27 cellular contexts compared by ENCODE assay signal in the genomic region with DNA sequence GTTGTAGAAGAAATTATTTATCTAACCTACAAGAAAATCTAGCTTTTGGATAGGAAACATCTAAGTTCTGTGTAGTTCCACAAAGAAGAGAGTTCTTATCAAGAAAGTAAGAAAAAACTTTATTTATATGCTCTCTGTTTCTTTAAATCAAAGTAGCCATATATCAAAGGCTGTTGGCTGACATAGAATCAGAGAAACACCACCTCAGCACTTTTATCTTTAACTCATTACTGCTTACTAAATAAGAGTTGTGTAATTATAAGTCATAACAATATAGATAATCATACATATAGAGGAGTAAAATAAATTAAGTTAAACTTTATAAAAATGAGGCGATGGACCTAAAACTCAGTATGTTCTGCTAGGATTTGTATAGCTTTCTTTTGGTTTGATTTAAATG.
"Had no signal": no experiment of that assay in that cellular context is flagged by ENCODE, and none has a peak within 500 bp of the region (broad histone marks: within the 10 kb centered on the region; RNA-seq: fewer than 3 reads in every experiment).

No MANE protein-coding gene starts in this region.

- H3K4me1 ChIP-seq: stomach, suprapubic skin, testis, thyroid gland, tibial artery, tibial nerve, transverse colon, upper lobe of left lung, upper lobe of right lung, uterus, vagina had no signal

- H3K9me3 ChIP-seq: stomach, testis, thoracic aorta, thyroid gland, tibial artery, tibial nerve, upper lobe of left lung, upper lobe of right lung, uterus, vagina had no signal

- ATAC-seq: stimulated activated effector memory CD8-positive, alpha-beta T cell treated with anti-CD3 and anti-CD28 coated beads, Interleukin-12 subunit alpha, Interleukin-12 subunit beta, amount 100 ng/mL, for 72 hours; stimulated activated memory B cell treated with anti-CD40 and anti-IgM and Interleukin-4, amounts not matched to agents 10 μg/mL and 1 μg/mL and 100 μg/mL, for 72 hours; stimulated activated naive B cell treated with anti-CD40 and anti-IgM and Interleukin-4, amounts not matched to agents 10 μg/mL and 1 μg/mL and 100 μg/mL, for 72 hours; stimulated activated naive CD8-positive, alpha-beta T cell treated with anti-CD3 and anti-CD28 coated beads, Interleukin-15, amount 100 ng/mL, for 72 hours; stimulated activated naive CD8-positive, alpha-beta T cell treated with anti-CD3 and anti-CD28 coated beads, Interleukin-15, Interleukin-2, amounts not matched to agents 100 U/mL and 50 U/mL, for 24 hours; upper lobe of right lung had no signal

- H3K36me3 ChIP-seq: stomach, suprapubic skin, thoracic aorta, thyroid gland, tibial artery, tibial nerve, transverse colon, upper lobe of left lung, upper lobe of right lung, uterus, vagina had no signal

- H3K4me3 ChIP-seq: stomach, suprapubic skin, testis, thoracic aorta, thyroid gland, tibial artery, tibial nerve, transverse colon, upper lobe of left lung, upper lobe of right lung, uterus, vagina had no signal

- H3K27ac ChIP-seq: stomach, suprapubic skin, testis, thoracic aorta, thyroid gland, tibial artery, tibial nerve, transverse colon, upper lobe of left lung, upper lobe of right lung, uterus, vagina had no signal

- DNase-seq: stimulated activated CD4-positive, alpha-beta T cell treated with anti-CD3 and anti-CD28 coated beads, Interleukin-2, amount 100 ng/mL, for 48 hours; stimulated activated CD4-positive, alpha-beta T cell treated with anti-CD3 and anti-CD28 coated beads, Interleukin-4, amount 100 ng/mL, for 1 hour; stimulated activated CD4-positive, alpha-beta T cell treated with anti-CD3 and anti-CD28 coated beads, Interleukin-4, amount 100 ng/mL, for 24 hours; stimulated activated CD4-positive, alpha-beta T cell treated with anti-CD3 and anti-CD28 coated beads, Interleukin-4, amount 100 ng/mL, for 4 hours; stimulated activated CD8-positive, alpha-beta memory T cell treated with anti-CD3 and anti-CD28 coated beads, Interleukin-4, amount 100 ng/mL, for 48 hours; stimulated activated naive B cell treated with anti-CD40 and anti-IgM and Interleukin-4, amounts not matched to agents 10 μg/mL and 1 μg/mL and 100 μg/mL, for 72 hours; stimulated activated naive CD4-positive, alpha-beta T cell; stimulated activated naive CD4-positive, alpha-beta T cell treated with Interleukin-2 at 50 U/mL for 16 hours; stimulated activated naive CD8-positive, alpha-beta T cell treated with anti-CD3 and anti-CD28 coated beads, Interleukin-15, amount 100 ng/mL, for 72 hours; stimulated activated naive CD8-positive, alpha-beta T cell treated with anti-CD3 and anti-CD28 coated beads, Interleukin-15, Interleukin-2, amounts not matched to agents 100 U/mL and 50 U/mL, for 24 hours; stomach; substantia nigra; testis; thyroid gland; tibial artery; transverse colon; trophoblast cell; upper lobe of left lung; upper lobe of right lung; uterus had no signal

- H3K27me3 ChIP-seq: stomach, suprapubic skin, testis, thyroid gland, tibial artery, tibial nerve, transverse colon, upper lobe of left lung, upper lobe of right lung, uterus, vagina had no signal

- FAIRE-seq: urothelium cell line had no signal
